Comparison of ENCODE assay signal across 12 cellular contexts in the genomic region with DNA sequence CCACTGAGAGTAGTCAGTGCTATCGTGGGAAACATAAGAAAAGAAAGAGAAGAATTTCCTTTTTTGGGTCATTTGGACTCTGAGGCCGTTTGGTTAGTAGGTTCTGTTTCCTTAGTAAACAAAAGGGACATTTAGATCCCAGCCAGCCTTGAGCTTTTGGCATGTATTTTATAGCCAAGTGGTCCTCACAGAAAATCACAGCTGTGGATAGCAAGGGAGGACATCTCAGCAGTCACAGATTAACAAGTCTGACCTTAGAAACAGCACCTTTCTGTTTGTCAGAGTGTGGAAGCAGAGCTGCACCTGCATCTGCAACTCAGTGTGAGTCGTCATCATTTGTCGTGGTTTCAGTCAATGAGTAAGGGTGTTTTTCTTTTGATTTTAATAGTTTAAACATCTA. TPM values are rescaled to one million over a fixed set of nuclear protein-coding genes. Genes with fewer than 3 reads are reported as not detected.
DNase-seq lines count a peak whose midpoint lies in the region; ATAC-seq, FAIRE-seq and TF ChIP-seq lines count a peak whose summit lies in the region.
"Had no signal": no experiment of that assay in that cellular context is flagged by ENCODE, and none has a peak within 500 bp of the region (broad histone marks: within the 10 kb centered on the region; RNA-seq: fewer than 3 reads in every experiment).

No MANE protein-coding gene starts in this region.

- TF ChIP-seq POLR2A in endothelial cell of umbilical vein (IDR thresholded peaks at IDR 0.05; ENCODE audit: low read depth, low read length) (no peak), ovary (IDR thresholded peaks at IDR 0.05) (no peak)

- TF ChIP-seq EP300 in ovary (IDR thresholded peaks at IDR 0.05): no peak

- BruUV-seq in endothelial cell of umbilical vein (replicated peaks; lab: Mats Ljungman, UMichigan): no TSS peak

- 68 to 79% (median 71%) methylated on average over 4 of the region's 4 CpGs for WGBS in ovary, 3 donors

- H3K4me3 ChIP-seq in endothelial cell of umbilical vein (replicated peaks in 1 of 3; ENCODE audit: insufficient read depth in 1 of 3, low read depth in 1 of 3, low read length in 3 of 3) (no peak overlapping the region), ovary (no peak overlapping the region)

- ATAC-seq in GM18868 (IDR thresholded peaks at IDR 0.05; ENCODE audit: unreplicated experiment): peak; percentile 75
- ATAC-seq in GM21423 (IDR thresholded peaks at IDR 0.05; ENCODE audit: unreplicated experiment): peak; percentile 80
- peak; percentile 68 for ATAC-seq in HG03139 (IDR thresholded peaks at IDR 0.05; ENCODE audit: unreplicated experiment)
- ATAC-seq: T-helper 17 cell had no signal

- intact Hi-C loops in endothelial cell of umbilical vein (cut with micrococcal nuclease) (loop anchor here (5.0 kb wide), 1 partner anchor 90 kb away; no protein-coding TSS in a partner anchor), ovary (cut with DNase I) (no loop called here)

- peaks cover 17% of the 10 kb centered on the region for H3K4me1 ChIP-seq in endothelial cell of umbilical vein (ENCODE audit: control insufficient read depth, extremely low read depth, insufficient read depth, low read length)
- peaks cover 3% of the 10 kb centered on the region for H3K4me1 ChIP-seq in ovary (ENCODE audit: insufficient read depth)

- no peaks in the 10 kb centered on the region for H3K9me3 ChIP-seq in endothelial cell of umbilical vein (replicated peaks; ENCODE audit: control insufficient read depth, insufficient read depth, low read length)
- no peaks in the 10 kb centered on the region for H3K9me3 ChIP-seq in ovary

- TF ChIP-seq CTCF in endothelial cell of umbilical vein (IDR thresholded peaks at IDR 0.05; ENCODE audit: extremely low read depth in 1 of 2, insufficient read depth in 1 of 2, low read depth in 1 of 2, low read length in 2 of 2) (no peak), ovary (IDR thresholded peaks at IDR 0.05) (no peak)

- CTCF ChIA-PET in endothelial cell of umbilical vein (lab: Charles Lee): no interaction called here

- DNase-seq in endothelial cell of umbilical vein (ENCODE audit: low read depth, low spot score) (peak; percentile 75), SHP77 (lab: John Stamatoyannopoulos, UW) (no peak), HK-2 (ENCODE audit: unreplicated experiment) (no peak), ovary (no peak)
- no peak for DNase-seq in effector CD4-positive, alpha-beta T cell
- DNase-seq: DMS79 treated with DMSO at 0.1 percent for 48 hours, NCI-H526, occipital lobe, T-helper 17 cell had no signal

- H2AFZ ChIP-seq in endothelial cell of umbilical vein (ENCODE audit: low read depth, low read length): no peak overlapping the region

- POLR2A ChIA-PET in endothelial cell of umbilical vein (lab: Charles Lee): no interaction called here

- FAIRE-seq in endothelial cell of umbilical vein (lab: Jason Lieb, UNC): no peak

- H4K20me1 ChIP-seq in endothelial cell of umbilical vein (replicated peaks; ENCODE audit: control insufficient read depth, extremely low read depth, insufficient read depth, low read length): no peaks in the 10 kb centered on the region

- peaks cover 3 to 10% of the 10 kb centered on the region in 2 experiments for H3K36me3 ChIP-seq in endothelial cell of umbilical vein (ENCODE audit: control insufficient read depth in 2 of 2, extremely low read depth in 1 of 2, insufficient read depth in 2 of 2, low read length in 2 of 2)
- no peaks in the 10 kb centered on the region for H3K36me3 ChIP-seq in ovary

- no peak overlapping the region for H3K4me2 ChIP-seq in endothelial cell of umbilical vein (ENCODE audit: insufficient read depth, low read length)

- H3K27ac ChIP-seq in endothelial cell of umbilical vein (ENCODE audit: insufficient read depth, low read depth, low read length) (no peak overlapping the region), ovary (no peak overlapping the region)

- dilution Hi-C loops in endothelial cell of umbilical vein (cut with MboI; ENCODE audit: extremely low pct_ligation_motif_present, low sequenced_read_pairs): no loop called here

- no peaks in the 10 kb centered on the region for H3K27me3 ChIP-seq in endothelial cell of umbilical vein (ENCODE audit: control insufficient read depth in 2 of 2, insufficient read depth in 2 of 2, low read length in 2 of 2)
- no peaks in the 10 kb centered on the region for H3K27me3 ChIP-seq in ovary

- H3K9me1 ChIP-seq in endothelial cell of umbilical vein (replicated peaks; ENCODE audit: control insufficient read depth, extremely low read depth, insufficient read depth, low read length): no peaks in the 10 kb centered on the region

- no peak overlapping the region for H3K9ac ChIP-seq in endothelial cell of umbilical vein (replicated peaks; ENCODE audit: extremely low read depth, insufficient read depth, low read length)

- H3K79me2 ChIP-seq in endothelial cell of umbilical vein (ENCODE audit: control insufficient read depth, insufficient read depth, low read length): peaks cover 9% of the 10 kb centered on the region

TF ChIP-seq in endothelial cell of umbilical vein, 7 proteins besides CTCF, POLR2A, EP300 and RAD21:
- no peak for TF ChIP-seq EZH2 (IDR thresholded peaks at IDR 0.05; ENCODE audit: borderline replicate concordance, low read depth, low read length, severe bottlenecking)

RNA-seq across cellular contexts. Expression of a gene that starts 40.5 kb away (rescaled TPM):
- total RNA-seq in endothelial cell of umbilical vein: 28.1 and 28.2 TPM in 2 replicates
- 9.9 and 10.8 TPM in 2 replicates for polyA plus RNA-seq in endothelial cell of umbilical vein
- 7.7 and 9.2 TPM in 2 replicates for polyA plus RNA-seq in endothelial cell of umbilical vein (2011; cell fraction: cytosol; rRNA removed)
- 24.8 and 25.3 TPM in 2 replicates for polyA plus RNA-seq in endothelial cell of umbilical vein (2011; cell fraction: nucleus; rRNA removed)
- 17.0 and 20.3 TPM in 2 replicates for polyA plus RNA-seq in endothelial cell of umbilical vein (2012)
- polyA minus RNA-seq in endothelial cell of umbilical vein: 33.3 and 42.2 TPM in 2 replicates
- 4.5 TPM for polyA minus RNA-seq in endothelial cell of umbilical vein (2011; cell fraction: cytosol; rRNA and poly(A)+ RNA removed)
- polyA minus RNA-seq in endothelial cell of umbilical vein (2011; cell fraction: nucleus; rRNA and poly(A)+ RNA removed): 44.1 and 70.7 TPM in 2 replicates
- 10 to 100 TPM; 16.5 to 36.2 (median 28.4) TPM for total RNA-seq in ovary
- 10 to 100 TPM; 10.6 to 39.3 TPM for polyA plus RNA-seq in ovary

RNA-seq across cellular contexts. Expression of a gene that starts 56.2 kb away (rescaled TPM):
- total RNA-seq in endothelial cell of umbilical vein (2.0 and 2.3 TPM in 2 replicates), ovary (10 to 100 TPM in 1 of 7 donors, 1 to 10 TPM in 6; 1.3 to 11.5 (median 4.6) TPM)
- polyA plus RNA-seq in endothelial cell of umbilical vein (1.4 and 1.7 TPM in 2 replicates), ovary (1 to 10 TPM in 1 of 2 donors, under 1 TPM in 1; 0.90 to 2.4 TPM)
- polyA plus RNA-seq in endothelial cell of umbilical vein (2011; cell fraction: cytosol; rRNA removed): 1.1 and 1.8 TPM in 2 replicates
- 4.3 and 4.9 TPM in 2 replicates for polyA plus RNA-seq in endothelial cell of umbilical vein (2011; cell fraction: nucleus; rRNA removed)
- polyA plus RNA-seq in endothelial cell of umbilical vein (2012): 1.4 and 2.2 TPM in 2 replicates
- 0.83 and 1.1 TPM in 2 replicates for polyA minus RNA-seq in endothelial cell of umbilical vein
- polyA minus RNA-seq in endothelial cell of umbilical vein (2011; cell fraction: cytosol; rRNA and poly(A)+ RNA removed): not detected
- polyA minus RNA-seq in endothelial cell of umbilical vein (2011; cell fraction: nucleus; rRNA and poly(A)+ RNA removed): 0.77 and 1.9 TPM in 2 replicates
